In genomic region chr3:16318216-16318615, GRCh38 we compare ENCODE assay signal across 13 cellular contexts. TPM values are rescaled to one million over a fixed set of nuclear protein-coding genes. Genes with fewer than 3 reads are reported as not detected.
DNase-seq lines count a peak whose midpoint lies in the region; ATAC-seq lines count a peak whose summit lies in the region.
"Had no signal": no experiment of that assay in that cellular context is flagged by ENCODE, and none has a peak within 500 bp of the region (broad histone marks: within the 10 kb centered on the region; RNA-seq: fewer than 3 reads in every experiment).

No MANE protein-coding gene starts in this region.

- peak overlapping the region; percentile 65 for H3K27ac Mint-ChIP-seq in activated CD4-positive, alpha-beta T cell treated with anti-CD3 and anti-CD28 coated beads, Interleukin-2, amount 10 ng/mL, durations not matched to agents 24 days and 14 days

- no peaks in the 10 kb centered on the region for H3K9me3 ChIP-seq in KOPT-K1 (ENCODE audit: insufficient read depth, low read length, poor library complexity, severe bottlenecking)
- H3K9me3 ChIP-seq: vagina had no signal

- H3K9me3 Mint-ChIP-seq in activated CD4-positive, alpha-beta T cell treated with anti-CD3 and anti-CD28 coated beads, Interleukin-2, amount 10 ng/mL, durations not matched to agents 24 days and 14 days, result no peaks in the 10 kb centered on the region

- H3K27ac ChIP-seq in KOPT-K1 (ENCODE audit: low read depth, low read length, poor library complexity, severe bottlenecking), result peak overlapping the region; percentile 63
- H3K27ac ChIP-seq: vagina had no signal

- peaks cover 75% of the 10 kb centered on the region for H3K36me3 Mint-ChIP-seq in activated CD4-positive, alpha-beta T cell treated with anti-CD3 and anti-CD28 coated beads, Interleukin-2, amount 10 ng/mL, durations not matched to agents 24 days and 14 days (ENCODE audit: low read depth)

- intact Hi-C loops in activated CD4-positive, alpha-beta T cell treated with anti-CD3 and anti-CD28 coated beads, Interleukin-2, amount 10 ng/mL, durations not matched to agents 24 days and 14 days (cut with micrococcal nuclease), result loop anchor here (2.0 kb wide), 1 partner anchor 53 kb away; the partner anchor contains the start of genes DPH3 and OXNAD1
- intact Hi-C loops in sciatic nerve (cut with DNase I), result loop anchor here (5.0 to 10.0 kb wide), 2 partner anchors 197 to 1356 kb away; partner anchors contain the start of gene RFTN1

- peaks cover 91% of the 10 kb centered on the region for H3K36me3 ChIP-seq in KOPT-K1 (ENCODE audit: insufficient read depth, low read length)

- ATAC-seq in sciatic nerve, result peak; percentile 46

- no peaks in the 10 kb centered on the region for H3K27me3 Mint-ChIP-seq in activated CD4-positive, alpha-beta T cell treated with anti-CD3 and anti-CD28 coated beads, Interleukin-2, amount 10 ng/mL, durations not matched to agents 24 days and 14 days

- no peak overlapping the region for H3K4me3 Mint-ChIP-seq in activated CD4-positive, alpha-beta T cell treated with anti-CD3 and anti-CD28 coated beads, Interleukin-2, amount 10 ng/mL, durations not matched to agents 24 days and 14 days

- H3K4me1 Mint-ChIP-seq in activated CD4-positive, alpha-beta T cell treated with anti-CD3 and anti-CD28 coated beads, Interleukin-2, amount 10 ng/mL, durations not matched to agents 24 days and 14 days, result peaks cover 69% of the 10 kb centered on the region

- DNase-seq in activated CD4-positive, alpha-beta T cell treated with anti-CD3 and anti-CD28 coated beads, Interleukin-2, amount 10 ng/mL, durations not matched to agents 24 days and 14 days, result no peak
- no peak for DNase-seq in activated CD4-positive, alpha-beta T cell treated with anti-CD3 and anti-CD28 coated beads, Interleukin-2, amount 50 U/mL, for 4 hours
- DNase-seq in fibroblast of gingiva (ENCODE audit: low read depth) (peak; percentile 70), sciatic nerve (ENCODE audit: low spot score) (no peak), NCI-H2107 (lab: John Stamatoyannopoulos, UW) (no peak), putamen (ENCODE audit: low spot score) (no peak), COLO668 (lab: John Stamatoyannopoulos, UW; ENCODE audit: unreplicated experiment) (no peak)
- DNase-seq: ACHN; activated gamma-delta T cell; mammary epithelial cell; NK-92 treated with Interleukin-12 subunit alpha and Interleukin-12 subunit beta, amount 100 ng/mL, for 24 hours had no signal

RNA-seq across cellular contexts. Expression of gene OXNAD1, which starts 53.2 kb away (rescaled TPM):
- 27.1 and 29.8 TPM in 2 replicates for total RNA-seq in activated CD4-positive, alpha-beta T cell treated with anti-CD3 and anti-CD28 coated beads, Interleukin-2, amount 10 ng/mL, durations not matched to agents 24 days and 14 days
- 12.6 TPM for total RNA-seq in sciatic nerve

RNA-seq across cellular contexts. Expression of gene DPH3, which starts 53.5 kb away (rescaled TPM):
- total RNA-seq in activated CD4-positive, alpha-beta T cell treated with anti-CD3 and anti-CD28 coated beads, Interleukin-2, amount 10 ng/mL, durations not matched to agents 24 days and 14 days, result 27.6 and 30.1 TPM in 2 replicates
- total RNA-seq in sciatic nerve, result 19.4 TPM
